12 cellular contexts compared by ENCODE assay signal in genomic region chr5:125038477-125038876, GRCh38.
"Had no signal": no experiment of that assay in that cellular context is flagged by ENCODE, and none has a peak within 500 bp of the region (broad histone marks: within the 10 kb centered on the region; RNA-seq: fewer than 3 reads in every experiment).

No MANE protein-coding gene starts in this region.

- ATAC-seq: activated CD8-positive, alpha-beta memory T cell treated with anti-CD3 and anti-CD28 coated beads, Interleukin-2, amount 10 ng/mL, durations not matched to agents 7 days and 5 days; right lobe of liver; upper lobe of right lung had no signal

- H3K4me2 ChIP-seq: hepatocyte, smooth muscle cell had no signal

- H3K4me1 Mint-ChIP-seq: activated CD8-positive, alpha-beta memory T cell treated with anti-CD3 and anti-CD28 coated beads, Interleukin-2, amount 10 ng/mL, durations not matched to agents 7 days and 5 days had no signal

- H3K27ac ChIP-seq: hepatocyte, ovary, right lobe of liver, upper lobe of right lung had no signal

- H3K36me3 Mint-ChIP-seq: activated CD4-positive, alpha-beta memory T cell treated with anti-CD3 and anti-CD28 coated beads for 36 hours; activated CD8-positive, alpha-beta memory T cell treated with anti-CD3 and anti-CD28 coated beads, Interleukin-2, amount 10 ng/mL, durations not matched to agents 7 days and 5 days had no signal

- H3K4me3 ChIP-seq: hepatocyte, ovary, right lobe of liver, smooth muscle cell, upper lobe of right lung had no signal

- DNase-seq: activated CD4-positive, alpha-beta memory T cell treated with anti-CD3 and anti-CD28 coated beads for 36 hours; activated CD8-positive, alpha-beta memory T cell treated with anti-CD3 and anti-CD28 coated beads, Interleukin-2, amount 10 ng/mL, durations not matched to agents 7 days and 5 days; activated naive CD4-positive, alpha-beta T cell treated with anti-CD3 and anti-CD28 coated beads for 36 hours; activated T-cell treated with anti-CD3 and anti-CD28 coated beads, Interleukin-2, amount 50 U/mL, for 1 hour; ovary; right lobe of liver; T-helper 9 cell; upper lobe of right lung had no signal

- H3K79me2 ChIP-seq: hepatocyte had no signal

- H3K27ac Mint-ChIP-seq: activated CD4-positive, alpha-beta memory T cell treated with anti-CD3 and anti-CD28 coated beads for 36 hours; activated CD8-positive, alpha-beta memory T cell treated with anti-CD3 and anti-CD28 coated beads, Interleukin-2, amount 10 ng/mL, durations not matched to agents 7 days and 5 days; activated naive CD4-positive, alpha-beta T cell treated with anti-CD3 and anti-CD28 coated beads for 36 hours; activated T-helper 2 cell treated with anti-CD3 and anti-CD28 coated beads, Interferon-gamma antibody, Interleukin-2, Interleukin-4, amounts not matched to agents 10 μg/mL and 5 μg/mL and 100 μg/mL, durations not matched to agents 14 hours and 24 hours and 36 hours; stimulated activated naive CD8-positive, alpha-beta T cell treated with anti-CD3 and anti-CD28 coated beads, Interleukin-15, Interleukin-2, amounts not matched to agents 100 ng/mL and 50 ng/mL, for 24 hours had no signal

- H3K27me3 ChIP-seq: hepatocyte, ovary, right lobe of liver, upper lobe of right lung had no signal

- H3K9me3 ChIP-seq: ovary, right lobe of liver, upper lobe of right lung had no signal

- H3K4me3 Mint-ChIP-seq: activated CD4-positive, alpha-beta memory T cell treated with anti-CD3 and anti-CD28 coated beads for 36 hours; activated CD8-positive, alpha-beta memory T cell treated with anti-CD3 and anti-CD28 coated beads, Interleukin-2, amount 10 ng/mL, durations not matched to agents 7 days and 5 days; activated naive CD4-positive, alpha-beta T cell treated with anti-CD3 and anti-CD28 coated beads for 36 hours; stimulated activated naive CD8-positive, alpha-beta T cell treated with anti-CD3 and anti-CD28 coated beads, Interleukin-15, Interleukin-2, amounts not matched to agents 100 ng/mL and 50 ng/mL, for 24 hours had no signal

- H3K36me3 ChIP-seq: ovary, right lobe of liver, upper lobe of right lung had no signal

- H3K27me3 Mint-ChIP-seq: activated CD4-positive, alpha-beta memory T cell treated with anti-CD3 and anti-CD28 coated beads for 36 hours; activated CD8-positive, alpha-beta memory T cell treated with anti-CD3 and anti-CD28 coated beads, Interleukin-2, amount 10 ng/mL, durations not matched to agents 7 days and 5 days; stimulated activated naive CD8-positive, alpha-beta T cell treated with anti-CD3 and anti-CD28 coated beads, Interleukin-15, Interleukin-2, amounts not matched to agents 100 ng/mL and 50 ng/mL, for 24 hours had no signal

- H2AFZ ChIP-seq: hepatocyte had no signal
